ENCODE assay signal across 27 cellular contexts in genomic region chr11:79637219-79637618, GRCh38.
"Had no signal": no experiment of that assay in that cellular context is flagged by ENCODE, and none has a peak within 500 bp of the region (broad histone marks: within the 10 kb centered on the region; RNA-seq: fewer than 3 reads in every experiment).

No MANE protein-coding gene starts in this region.

- H3K9me3 ChIP-seq: left ventricle myocardium inferior, mucosa of descending colon, ovary, suprapubic skin, thoracic aorta, tibial artery, upper lobe of right lung had no signal

- H3K27me3 Mint-ChIP-seq: natural killer cell treated with Interleukin-12 subunit alpha and Interleukin-12 subunit beta and Interleukin-15 and Interleukin-18, amount 100 ng/mL, for 72 hours; stimulated activated naive CD8-positive, alpha-beta T cell treated with anti-CD3 and anti-CD28 coated beads, Interleukin-15, Interleukin-2, amounts not matched to agents 100 ng/mL and 50 ng/mL, for 24 hours had no signal

- ATAC-seq: mucosa of descending colon; naive thymus-derived CD4-positive, alpha-beta T cell; natural killer cell treated with Interleukin-12 subunit alpha and Interleukin-12 subunit beta and Interleukin-15 and Interleukin-18, amount 100 ng/mL, for 72 hours; right cardiac atrium; sciatic nerve; stimulated activated effector memory CD8-positive, alpha-beta T cell treated with anti-CD3 and anti-CD28 coated beads, Interleukin-12 subunit alpha, Interleukin-12 subunit beta, amount 100 ng/mL, for 72 hours; upper lobe of right lung had no signal

- H3K36me3 ChIP-seq: left ventricle myocardium inferior, ovary, suprapubic skin, thoracic aorta, tibial artery, upper lobe of right lung had no signal

- H3K27ac Mint-ChIP-seq: memory B cell; naive thymus-derived CD4-positive, alpha-beta T cell; natural killer cell treated with Interleukin-12 subunit alpha and Interleukin-12 subunit beta and Interleukin-15 and Interleukin-18, amount 100 ng/mL, for 72 hours; progenitor cell of endocrine pancreas; stimulated activated effector memory CD8-positive, alpha-beta T cell treated with anti-CD3 and anti-CD28 coated beads, Interleukin-12 subunit alpha, Interleukin-12 subunit beta, amount 100 ng/mL, for 72 hours; stimulated activated naive CD8-positive, alpha-beta T cell treated with anti-CD3 and anti-CD28 coated beads, Interleukin-15, Interleukin-2, amounts not matched to agents 100 ng/mL and 50 ng/mL, for 24 hours had no signal

- H3K4me3 Mint-ChIP-seq: memory B cell; naive thymus-derived CD4-positive, alpha-beta T cell; natural killer cell treated with Interleukin-12 subunit alpha and Interleukin-12 subunit beta and Interleukin-15 and Interleukin-18, amount 100 ng/mL, for 72 hours; stimulated activated effector memory CD8-positive, alpha-beta T cell treated with anti-CD3 and anti-CD28 coated beads, Interleukin-12 subunit alpha, Interleukin-12 subunit beta, amount 100 ng/mL, for 72 hours; stimulated activated naive CD8-positive, alpha-beta T cell treated with anti-CD3 and anti-CD28 coated beads, Interleukin-15, Interleukin-2, amounts not matched to agents 100 ng/mL and 50 ng/mL, for 24 hours had no signal

- H3K36me3 Mint-ChIP-seq: memory B cell; natural killer cell treated with Interleukin-12 subunit alpha and Interleukin-12 subunit beta and Interleukin-15 and Interleukin-18, amount 100 ng/mL, for 72 hours; stimulated activated effector memory CD8-positive, alpha-beta T cell treated with anti-CD3 and anti-CD28 coated beads, Interleukin-12 subunit alpha, Interleukin-12 subunit beta, amount 100 ng/mL, for 72 hours had no signal

- H3K27ac ChIP-seq: left ventricle myocardium inferior, ovary, skin epidermis, suprapubic skin, thoracic aorta, tibial artery, upper lobe of right lung had no signal

- DNase-seq: hippocampal formation; kidney; left ventricle myocardium inferior; midbrain; mucosa of descending colon; naive thymus-derived CD4-positive, alpha-beta T cell; ovary; retina; right cardiac atrium; stimulated activated CD4-positive, alpha-beta T cell treated with anti-CD3 and anti-CD28 coated beads, Interleukin-12 subunit alpha, Interleukin-12 subunit beta, amount 100 ng/mL, for 4 hours; stimulated activated CD4-positive, alpha-beta T cell treated with anti-CD3 and anti-CD28 coated beads, Interleukin-15, amount 100 ng/mL, for 24 hours; stimulated activated CD4-positive, alpha-beta T cell treated with anti-CD3 and anti-CD28 coated beads, Interleukin-2, amount 100 ng/mL, for 24 hours; stimulated activated CD4-positive, alpha-beta T cell treated with anti-CD3 and anti-CD28 coated beads, Interleukin-4, amount 100 ng/mL, for 1 hour; stimulated activated naive CD4-positive, alpha-beta T cell; tibial artery; trophoblast cell; upper lobe of right lung had no signal

- H3K9me3 Mint-ChIP-seq: memory B cell; stimulated activated naive CD8-positive, alpha-beta T cell treated with anti-CD3 and anti-CD28 coated beads, Interleukin-15, Interleukin-2, amounts not matched to agents 100 ng/mL and 50 ng/mL, for 24 hours had no signal

- H3K4me3 ChIP-seq: left ventricle myocardium inferior, lung, mucosa of descending colon, ovary, skin epidermis, suprapubic skin, thoracic aorta, tibial artery, upper lobe of right lung had no signal

- H3K4me1 ChIP-seq: left ventricle myocardium inferior, suprapubic skin, tibial artery, upper lobe of right lung had no signal

- H3K27me3 ChIP-seq: ovary, suprapubic skin, tibial artery, upper lobe of right lung had no signal

- H3K4me1 Mint-ChIP-seq: memory B cell; naive thymus-derived CD4-positive, alpha-beta T cell; stimulated activated effector memory CD8-positive, alpha-beta T cell treated with anti-CD3 and anti-CD28 coated beads, Interleukin-12 subunit alpha, Interleukin-12 subunit beta, amount 100 ng/mL, for 72 hours had no signal
